8 cellular contexts compared by ENCODE assay signal in the genomic region with DNA sequence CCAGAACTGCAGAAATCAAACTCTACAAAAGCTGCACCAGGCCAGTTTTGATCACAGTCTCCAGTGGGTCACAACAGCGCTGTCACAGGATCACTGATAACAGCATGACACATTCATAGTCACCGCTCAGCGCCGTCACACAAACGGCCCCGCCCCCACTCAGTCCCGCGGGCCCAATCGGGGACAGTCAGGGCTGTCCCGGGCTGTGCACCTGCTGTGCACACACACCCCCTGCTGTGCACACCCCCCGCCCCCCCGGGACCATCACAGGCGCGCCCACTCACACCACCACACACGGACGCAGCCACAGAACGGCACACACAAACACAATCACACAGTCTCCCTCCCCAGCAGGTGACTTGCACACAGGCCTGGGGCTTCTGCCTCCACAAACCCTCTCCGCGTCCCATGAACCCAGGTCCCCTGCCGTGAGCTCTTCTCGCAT. TPM values are rescaled to one million over a fixed set of nuclear protein-coding genes. Genes with fewer than 3 reads are reported as not detected.
A peak's percentile ranks its signal among the peaks of the same experiment; 100 is the strongest.
DNase-seq lines count a peak whose midpoint lies in the region; ATAC-seq and TF ChIP-seq lines count a peak whose summit lies in the region.

No MANE protein-coding gene starts in this region.

- TF ChIP-seq CTCF in glutamatergic neuron (IDR thresholded peaks at IDR 0.05; ENCODE audit: partially characterized antibody, unreplicated experiment) = no peak
- TF ChIP-seq CTCF in osteoblast (IDR thresholded peaks at IDR 0.05; ENCODE audit: extremely low read depth, low read depth, low read length) = no peak

- H3K9me3 Mint-ChIP-seq in glutamatergic neuron (ENCODE audit: unreplicated experiment) = peaks cover 9% of the 10 kb centered on the region

- ATAC-seq in GM18519 (IDR thresholded peaks at IDR 0.05; ENCODE audit: low FRiP score, unreplicated experiment) (peak; percentile 45), HG03095 (IDR thresholded peaks at IDR 0.05; ENCODE audit: unreplicated experiment) (peak; percentile 75)

- H3K9me3 ChIP-seq in osteoblast (ENCODE audit: low read depth, low read length) (no peaks in the 10 kb centered on the region), thymus (ENCODE audit: control insufficient read depth) (no peaks in the 10 kb centered on the region)

- peaks cover 10% of the 10 kb centered on the region for H3K36me3 Mint-ChIP-seq in glutamatergic neuron (ENCODE audit: unreplicated experiment)

- peak overlapping the region; percentile 93 for H3K27ac Mint-ChIP-seq in glutamatergic neuron (ENCODE audit: unreplicated experiment)

- DNase-seq in RPMI7951 (ENCODE audit: low read depth) (peak; percentile 51), activated gamma-delta T cell (lab: John Stamatoyannopoulos, UW) (peak; percentile 72), glutamatergic neuron (peak; percentile 76), osteoblast (ENCODE audit: insufficient read length, low spot score, missing footprints) (peak; percentile 89), HuH-7 (ENCODE audit: low spot score) (no peak)

- peak overlapping the region; percentile 67 for H3K27ac ChIP-seq in osteoblast (ENCODE audit: low read depth, low read length)
- peak overlapping the region; percentile 96 for H3K27ac ChIP-seq in thymus (ENCODE audit: low read depth)

- H3K79me2 ChIP-seq in osteoblast (ENCODE audit: insufficient read depth, low read length) = peaks cover 16% of the 10 kb centered on the region

- H3K4me1 Mint-ChIP-seq in glutamatergic neuron (ENCODE audit: low read depth, unreplicated experiment) = peaks cover 6% of the 10 kb centered on the region

- H4K20me1 ChIP-seq in osteoblast (ENCODE audit: insufficient read depth, low read length) = no peaks in the 10 kb centered on the region

- H2AFZ ChIP-seq in osteoblast (ENCODE audit: low read length) = peak overlapping the region; percentile 97

- H3K4me3 ChIP-seq in osteoblast (ENCODE audit: insufficient read depth, low read length) (peak overlapping the region; percentile 93), thymus (ENCODE audit: low read length) (peak overlapping the region; percentile 81)

- H3K4me3 Mint-ChIP-seq in glutamatergic neuron (ENCODE audit: unreplicated experiment) = peak overlapping the region; percentile 96

- under 1% methylated on average over 21 of the region's 21 CpGs for WGBS in thymus

- H3K4me1 ChIP-seq in osteoblast (ENCODE audit: insufficient read depth, low read length) (peaks cover 10% of the 10 kb centered on the region), thymus (ENCODE audit: control insufficient read depth, insufficient read depth, low read length) (peaks cover 6% of the 10 kb centered on the region)

- H3K27me3 Mint-ChIP-seq in glutamatergic neuron (ENCODE audit: unreplicated experiment) = peaks cover 11% of the 10 kb centered on the region

- H3K27me3 ChIP-seq in osteoblast (ENCODE audit: insufficient read depth, low read length) (no peaks in the 10 kb centered on the region), thymus (ENCODE audit: control insufficient read depth, insufficient read depth) (no peaks in the 10 kb centered on the region)

- H3K4me2 ChIP-seq in osteoblast (ENCODE audit: insufficient read depth, low read length) = peak overlapping the region; percentile 93

- no peaks in the 10 kb centered on the region for H3K36me3 ChIP-seq in osteoblast (ENCODE audit: insufficient read depth, low read length)
- H3K36me3 ChIP-seq in thymus (ENCODE audit: control insufficient read depth, insufficient read depth) = no peaks in the 10 kb centered on the region

RNA-seq across cellular contexts. Expression of a gene that starts 0.4 kb away (rescaled TPM):
- total RNA-seq in RPMI7951 (2014; rRNA removed; shearing (Covaris generic)) = 3.4 and 3.5 TPM in 2 replicates
- total RNA-seq in glutamatergic neuron (ENCODE audit: unreplicated experiment) (77.1 TPM), osteoblast (12.3 and 16.2 TPM in 2 replicates)
- 3.9 TPM for polyA plus RNA-seq in thymus

RNA-seq across cellular contexts. Expression of a gene that starts 31.6 kb away (rescaled TPM):
- total RNA-seq in RPMI7951 (2014; rRNA removed; shearing (Covaris generic)) = 7.3 and 8.9 TPM in 2 replicates
- total RNA-seq in glutamatergic neuron (ENCODE audit: unreplicated experiment) (25.8 TPM), osteoblast (11.9 and 13.3 TPM in 2 replicates)
- polyA plus RNA-seq in thymus = 18.6 TPM
